Comparison of ENCODE assay signal across 1 cellular context in genomic region chr20:57106030-57106682, GRCh38.
A peak's percentile ranks its signal among the peaks of the same experiment; 100 is the strongest.
TF ChIP-seq lines count a peak whose summit lies in the region.

No MANE protein-coding gene starts in this region.

TF ChIP-seq in WTC11, 78 proteins besides CTCF, POLR2A, EP300 and RAD21 (continued from another document):
- TF ChIP-seq USF2 (CRISPR knock-in tag; IDR thresholded peaks at IDR 0.05): peak; percentile 87
- TF ChIP-seq NR1H2 (CRISPR knock-in tag; IDR thresholded peaks at IDR 0.05): no peak
- no peak for TF ChIP-seq E2F4 (CRISPR knock-in tag; IDR thresholded peaks at IDR 0.05; ENCODE audit: borderline replicate concordance, low read depth)
